1 cellular context compared by ENCODE assay signal in the genomic region with DNA sequence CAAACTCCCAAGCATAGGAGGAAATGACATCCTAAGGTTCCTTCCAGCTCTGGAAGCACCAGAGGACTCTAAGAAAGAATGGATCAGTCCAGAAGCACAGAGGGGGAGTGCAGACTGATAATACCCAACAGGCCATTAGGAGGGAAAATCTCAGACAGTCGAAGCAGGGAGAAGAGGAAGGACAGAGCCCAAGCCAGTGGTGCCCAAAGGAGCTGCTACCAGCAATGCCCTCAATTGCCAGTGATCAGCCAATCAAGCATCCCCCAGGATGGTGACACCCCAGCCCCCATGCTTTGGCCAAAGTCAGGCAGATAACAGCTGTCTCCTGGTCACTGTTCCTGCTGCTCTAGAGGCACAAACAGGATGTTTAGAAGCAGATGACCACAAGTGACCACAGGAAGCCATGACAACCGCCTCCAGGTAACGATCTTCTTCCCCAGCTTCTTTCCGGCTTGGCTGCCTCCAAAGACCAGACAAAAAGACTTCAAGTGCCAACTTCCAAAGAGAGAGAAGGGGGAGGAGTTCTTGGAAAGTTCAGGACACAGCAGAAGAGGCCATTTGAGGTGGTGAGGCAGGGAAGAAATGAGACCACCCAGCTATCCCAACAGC.
A peak's percentile ranks its signal among the peaks of the same experiment; 100 is the strongest.
TF ChIP-seq lines count a peak whose summit lies in the region.

No MANE protein-coding gene starts in this region.

TF ChIP-seq in K562, 482 proteins besides CTCF, POLR2A, EP300 and RAD21 (continued from another document):
- TF ChIP-seq ZBTB7A (IDR thresholded peaks at IDR 0.05; ENCODE audit: borderline replicate concordance, control insufficient read depth, low read depth, low read length) = no peak
- TF ChIP-seq POLR2AphosphoS2 (IDR thresholded peaks at IDR 0.05; ENCODE audit: low read length) = no peak
- peak; percentile 38; the same call in 1 of the 2 replicates for TF ChIP-seq VEZF1 (CRISPR knock-in tag; IDR thresholded peaks at IDR 0.05)
- TF ChIP-seq ZFP91 (CRISPR knock-in tag; IDR thresholded peaks at IDR 0.05) = no peak
- no peak for TF ChIP-seq BDP1 (IDR thresholded peaks at IDR 0.05; ENCODE audit: insufficient read depth, insufficient read length)
- TF ChIP-seq, protein P1, sequence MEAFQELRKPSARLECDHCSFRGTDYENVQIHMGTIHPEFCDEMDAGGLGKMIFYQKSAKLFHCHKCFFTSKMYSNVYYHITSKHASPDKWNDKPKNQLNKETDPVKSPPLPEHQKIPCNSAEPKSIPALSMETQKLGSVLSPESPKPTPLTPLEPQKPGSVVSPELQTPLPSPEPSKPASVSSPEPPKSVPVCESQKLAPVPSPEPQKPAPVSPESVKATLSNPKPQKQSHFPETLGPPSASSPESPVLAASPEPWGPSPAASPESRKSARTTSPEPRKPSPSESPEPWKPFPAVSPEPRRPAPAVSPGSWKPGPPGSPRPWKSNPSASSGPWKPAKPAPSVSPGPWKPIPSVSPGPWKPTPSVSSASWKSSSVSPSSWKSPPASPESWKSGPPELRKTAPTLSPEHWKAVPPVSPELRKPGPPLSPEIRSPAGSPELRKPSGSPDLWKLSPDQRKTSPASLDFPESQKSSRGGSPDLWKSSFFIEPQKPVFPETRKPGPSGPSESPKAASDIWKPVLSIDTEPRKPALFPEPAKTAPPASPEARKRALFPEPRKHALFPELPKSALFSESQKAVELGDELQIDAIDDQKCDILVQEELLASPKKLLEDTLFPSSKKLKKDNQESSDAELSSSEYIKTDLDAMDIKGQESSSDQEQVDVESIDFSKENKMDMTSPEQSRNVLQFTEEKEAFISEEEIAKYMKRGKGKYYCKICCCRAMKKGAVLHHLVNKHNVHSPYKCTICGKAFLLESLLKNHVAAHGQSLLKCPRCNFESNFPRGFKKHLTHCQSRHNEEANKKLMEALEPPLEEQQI (IDR thresholded peaks at IDR 0.05) = no peak
- no peak for TF ChIP-seq HNRNPLL (IDR thresholded peaks at IDR 0.05; ENCODE audit: low read depth, low read length, poor library complexity, severe bottlenecking)
- no peak for TF ChIP-seq PREB (CRISPR knock-in tag; IDR thresholded peaks at IDR 0.05)
- peak; percentile 54 for TF ChIP-seq NEUROD1 (IDR thresholded peaks at IDR 0.05; ENCODE audit: borderline replicate concordance, low read depth, low read length, partially characterized antibody)
- no peak for TF ChIP-seq NR2C2 (CRISPR knock-in tag; IDR thresholded peaks at IDR 0.05)
- peak; percentile 24; the same call in 1 of the 2 replicates for TF ChIP-seq NR2C2 (tag; IDR thresholded peaks at IDR 0.05)
- no peak for TF ChIP-seq ZBED1 (IDR thresholded peaks at IDR 0.05)
- TF ChIP-seq NFRKB (IDR thresholded peaks at IDR 0.05; ENCODE audit: low read depth) = no peak
- TF ChIP-seq ZNF239 (CRISPR knock-in tag; IDR thresholded peaks at IDR 0.05) = no peak
- TF ChIP-seq SMARCE1 (IDR thresholded peaks at IDR 0.05) = 0 out of 2 replicates have a peak, but pooled peaks have one; percentile 11
- no peak for TF ChIP-seq TGIF2 (CRISPR knock-in tag; IDR thresholded peaks at IDR 0.05)
- TF ChIP-seq ZNF699 (CRISPR knock-in tag; IDR thresholded peaks at IDR 0.05; ENCODE audit: insufficient replicate concordance) = no peak
- TF ChIP-seq U2AF1 (optimal IDR thresholded peaks at IDR 0.05; ENCODE audit: low read depth, low read length) = no peak
- TF ChIP-seq, protein P2, sequence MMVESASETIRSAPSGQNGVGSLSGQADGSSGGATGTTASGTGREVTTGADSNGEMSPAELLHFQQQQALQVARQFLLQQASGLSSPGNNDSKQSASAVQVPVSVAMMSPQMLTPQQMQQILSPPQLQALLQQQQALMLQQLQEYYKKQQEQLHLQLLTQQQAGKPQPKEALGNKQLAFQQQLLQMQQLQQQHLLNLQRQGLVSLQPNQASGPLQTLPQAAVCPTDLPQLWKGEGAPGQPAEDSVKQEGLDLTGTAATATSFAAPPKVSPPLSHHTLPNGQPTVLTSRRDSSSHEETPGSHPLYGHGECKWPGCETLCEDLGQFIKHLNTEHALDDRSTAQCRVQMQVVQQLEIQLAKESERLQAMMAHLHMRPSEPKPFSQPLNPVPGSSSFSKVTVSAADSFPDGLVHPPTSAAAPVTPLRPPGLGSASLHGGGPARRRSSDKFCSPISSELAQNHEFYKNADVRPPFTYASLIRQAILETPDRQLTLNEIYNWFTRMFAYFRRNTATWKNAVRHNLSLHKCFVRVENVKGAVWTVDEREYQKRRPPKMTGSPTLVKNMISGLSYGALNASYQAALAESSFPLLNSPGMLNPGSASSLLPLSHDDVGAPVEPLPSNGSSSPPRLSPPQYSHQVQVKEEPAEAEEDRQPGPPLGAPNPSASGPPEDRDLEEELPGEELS (CRISPR knock-in tag; IDR thresholded peaks at IDR 0.05; ENCODE audit: borderline replicate concordance) = peak; percentile 67; the same call in 1 of the 2 replicates
